ENCODE assay signal across 7 cellular contexts in genomic region chr13:35953537-35954206, GRCh38.
A peak's percentile ranks its signal among the peaks of the same experiment; 100 is the strongest.
DNase-seq lines count a peak whose midpoint lies in the region; ATAC-seq and TF ChIP-seq lines count a peak whose summit lies in the region.

No MANE protein-coding gene starts in this region.

- peak overlapping the region; percentile 34 for H3K27ac ChIP-seq in VCaP

- intact Hi-C loops in Right ventricle myocardium inferior (cut with DNase I): loop anchor here (5.0 to 10.0 kb wide), 2 partner anchors 76 to 139 kb away; no protein-coding TSS in a partner anchor

- DNase-seq in NCI-H1694 (lab: John Stamatoyannopoulos, UW): peak; percentile 98
- DNase-seq in Right ventricle myocardium inferior (ENCODE audit: missing footprints): peak; percentile 78
- DNase-seq in pons (ENCODE audit: low spot score): peak; percentile 96
- no peak for DNase-seq in GDM1 (lab: John Stamatoyannopoulos, UW)

- TF ChIP-seq CTCF in VCaP (conservative IDR thresholded peaks at IDR 0.05): peak; percentile 83

- ATAC-seq in GM19043 (IDR thresholded peaks at IDR 0.05; ENCODE audit: low read depth, unreplicated experiment) (peak; percentile 63), Right ventricle myocardium inferior (peak; percentile 90), HG03460 (IDR thresholded peaks at IDR 0.05; ENCODE audit: unreplicated experiment) (no peak)
